ENCODE assay signal across 8 cellular contexts in genomic region chr1:18874036-18874435, GRCh38. TPM values are rescaled to one million over a fixed set of nuclear protein-coding genes. Genes with fewer than 3 reads are reported as not detected.
"Had no signal": no experiment of that assay in that cellular context is flagged by ENCODE, and none has a peak within 500 bp of the region (broad histone marks: within the 10 kb centered on the region; RNA-seq: fewer than 3 reads in every experiment).

No MANE protein-coding gene starts in this region.

- DNase-seq: IMR-90, KBM-7, KG1 had no signal

- FAIRE-seq: HTR-8/SVneo had no signal

- H3K27ac ChIP-seq: HL-60 had no signal

RNA-seq across cellular contexts. Expression of gene TAS1R2, which starts 14.6 kb away (rescaled TPM):
- total RNA-seq: HT-29, HT1080, IMR-90 had no signal
- polyA plus RNA-seq: IgD-negative memory B cell, IMR-90 had no signal
